29 cellular contexts compared by ENCODE assay signal in the genomic region with DNA sequence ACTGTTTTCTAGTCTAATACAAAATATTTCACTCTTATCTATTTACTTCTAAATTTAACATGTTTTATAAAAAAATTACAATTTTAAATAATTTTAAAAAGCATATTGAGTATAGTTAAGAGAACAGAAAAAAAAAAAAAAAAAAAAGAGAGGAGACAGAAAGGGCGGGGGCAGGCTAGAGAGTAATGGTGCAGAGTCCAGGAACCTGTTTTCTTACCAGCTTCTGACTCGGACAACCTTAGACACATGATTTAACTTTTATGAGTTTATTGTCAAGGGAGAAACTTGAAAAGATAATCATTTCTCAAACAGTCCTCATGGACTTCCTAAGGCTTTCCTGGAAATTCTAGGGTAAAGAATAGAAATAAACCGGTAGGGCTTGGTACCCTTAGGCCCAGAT.
"Had no signal": no experiment of that assay in that cellular context is flagged by ENCODE, and none has a peak within 500 bp of the region (broad histone marks: within the 10 kb centered on the region; RNA-seq: fewer than 3 reads in every experiment).

No MANE protein-coding gene starts in this region.

- H3K27ac ChIP-seq: coronary artery, esophagus squamous epithelium, heart right ventricle, left lung, parathyroid adenoma, prostate gland, right atrium auricular region, sigmoid colon, spleen, testis, tibial nerve, upper lobe of right lung, uterus had no signal

- H2AFZ ChIP-seq: parathyroid adenoma had no signal

- DNase-seq: central memory CD4-positive, alpha-beta T cell; dermis blood vessel endothelial cell; effector memory CD4-positive, alpha-beta T cell; erythroblast; esophagus squamous epithelium; foreskin melanocyte; glutamatergic neuron; heart right ventricle; left lung; mesendoderm; midbrain; naive B cell; sigmoid colon; spleen; stimulated activated CD4-positive, alpha-beta T cell treated with anti-CD3 and anti-CD28 coated beads, Interleukin-4, amount 100 ng/mL, for 4 hours; stimulated activated naive CD8-positive, alpha-beta T cell treated with anti-CD3 and anti-CD28 coated beads, Interleukin-15, Interleukin-2, amounts not matched to agents 100 U/mL and 50 U/mL, for 24 hours; substantia nigra; testis; upper lobe of right lung; uterus had no signal

- H3K79me2 ChIP-seq: parathyroid adenoma had no signal

- H3K4me3 ChIP-seq: coronary artery, esophagus squamous epithelium, heart right ventricle, left lung, prostate gland, right atrium auricular region, sigmoid colon, spleen, testis, tibial nerve, upper lobe of right lung, uterus had no signal

- H3K9me3 ChIP-seq: esophagus squamous epithelium, heart right ventricle, left lung, prostate gland, right atrium auricular region, sigmoid colon, spleen, testis, tibial nerve, upper lobe of right lung, uterus had no signal

- ATAC-seq: heart right ventricle; left lung; natural killer cell treated with Interleukin-12 subunit alpha and Interleukin-12 subunit beta and Interleukin-15 and Interleukin-18, amount 100 ng/mL, for 72 hours; stimulated activated memory B cell treated with anti-CD40 and anti-IgM and Interleukin-4, amounts not matched to agents 10 μg/mL and 1 μg/mL and 100 μg/mL, for 72 hours; stimulated activated naive CD8-positive, alpha-beta T cell treated with anti-CD3 and anti-CD28 coated beads, Interleukin-15, Interleukin-2, amounts not matched to agents 100 U/mL and 50 U/mL, for 24 hours; upper lobe of right lung had no signal

- FAIRE-seq: endothelial cell of umbilical vein, keratinocyte had no signal

- H3K27me3 ChIP-seq: esophagus squamous epithelium, heart right ventricle, left lung, right atrium auricular region, sigmoid colon, spleen, testis, tibial nerve, upper lobe of right lung, uterus had no signal

- H3K9ac ChIP-seq: parathyroid adenoma had no signal

- H3K4me1 ChIP-seq: heart right ventricle, left lung, parathyroid adenoma, prostate gland, right atrium auricular region, spleen, testis, upper lobe of right lung, uterus had no signal

- H3K36me3 ChIP-seq: left lung, prostate gland, right atrium auricular region, upper lobe of right lung, uterus had no signal
